Comparison of ENCODE assay signal across 15 cellular contexts in genomic region chr3:23405081-23405480, GRCh38.
DNase-seq lines count a peak whose midpoint lies in the region; ATAC-seq, FAIRE-seq and TF ChIP-seq lines count a peak whose summit lies in the region.
"Had no signal": no experiment of that assay in that cellular context is flagged by ENCODE, and none has a peak within 500 bp of the region (broad histone marks: within the 10 kb centered on the region; RNA-seq: fewer than 3 reads in every experiment).

No MANE protein-coding gene starts in this region.

- SMC1A ChIA-PET in GM12878 (lab: Charles Lee; ENCODE audit: uncharacterized antibody, unreplicated experiment): interaction anchor here (0.7 to 1.6 kb wide), 12 partner anchors 8 to 292 kb away, joined by 3 to 6 read pairs (median 3); no protein-coding TSS in a partner anchor

- in situ Hi-C loops in GM12878 (cut with MboI): no loop called here

- TF ChIP-seq EP300 in GM12878 (IDR thresholded peaks at IDR 0.05; ENCODE audit: borderline replicate concordance in 1 of 2, control insufficient read depth in 1 of 2, low read depth in 2 of 2, low read length in 2 of 2): no peak

- H3K27ac Mint-ChIP-seq in activated CD8-positive, alpha-beta T cell treated with anti-CD3 and anti-CD28 coated beads for 36 hours: no peak overlapping the region
- H3K27ac Mint-ChIP-seq: activated T-cell treated with anti-CD3 and anti-CD28 coated beads, Interleukin-2, amount 50 U/mL, for 24 hours; HFFc6 had no signal

- H3K27ac ChIP-seq in GM12878 (ENCODE audit: control insufficient read depth, insufficient read depth) (no peak overlapping the region), left lung (no peak overlapping the region)
- H3K27ac ChIP-seq: brain microvascular endothelial cell, transverse colon had no signal

- no peak overlapping the region for H3K4me3 Mint-ChIP-seq in activated CD8-positive, alpha-beta T cell treated with anti-CD3 and anti-CD28 coated beads for 36 hours
- H3K4me3 Mint-ChIP-seq: activated T-cell treated with anti-CD3 and anti-CD28 coated beads, Interleukin-2, amount 50 U/mL, for 24 hours; HFFc6 had no signal

- H3K4me3 ChIP-seq in GM12878 (peak overlapping the region; percentile 22; the same call in 1 of the 2 replicates), left lung (no peak overlapping the region)
- H3K4me3 ChIP-seq: transverse colon had no signal

- peaks cover 22% of the 10 kb centered on the region for H3K4me1 ChIP-seq in GM12878 (ENCODE audit: control insufficient read depth, insufficient read depth, low read length)
- H3K4me1 ChIP-seq in left lung: no peaks in the 10 kb centered on the region

- H3K36me3 ChIP-seq in GM12878 (ENCODE audit: control insufficient read depth in 2 of 2, insufficient read depth in 2 of 2, low read length in 1 of 2): no peaks in the 10 kb centered on the region
- H3K36me3 ChIP-seq in left lung: no peaks in the 10 kb centered on the region
- H3K36me3 ChIP-seq: brain microvascular endothelial cell, transverse colon had no signal

- FAIRE-seq in GM12878 (lab: Jason Lieb, UNC): peak; percentile 76
- FAIRE-seq in urothelium cell line (lab: Jason Lieb, UNC): no peak

- H3K4me2 ChIP-seq in GM12878 (ENCODE audit: control insufficient read depth, insufficient read depth): peak overlapping the region; percentile 66

- 0% methylated on average over 1 of the region's 1 CpG for WGBS in GM12878 (ENCODE audit: insufficient coverage, insufficient replicate concordance, low lambda C conversion rate, missing lambda C conversion rate)

- no peaks in the 10 kb centered on the region for H3K9me3 Mint-ChIP-seq in activated CD8-positive, alpha-beta T cell treated with anti-CD3 and anti-CD28 coated beads for 36 hours
- H3K9me3 Mint-ChIP-seq: activated T-cell treated with anti-CD3 and anti-CD28 coated beads, Interleukin-2, amount 50 U/mL, for 24 hours; HFFc6 had no signal

- TF ChIP-seq POLR2A in GM18505 (IDR thresholded peaks at IDR 0.05; ENCODE audit: borderline replicate concordance, extremely low read depth, insufficient read depth, insufficient read length) (no peak), GM12878 (IDR thresholded peaks at IDR 0.05; ENCODE audit: low read depth, low read length) (no peak)

- intact Hi-C loops in GM12878 (cut with micrococcal nuclease; ENCODE audit: unreplicated experiment) (no loop called here), left lung (cut with DNase I) (no loop called here)
- intact Hi-C loops in activated CD8-positive, alpha-beta T cell treated with anti-CD3 and anti-CD28 coated beads for 36 hours (cut with micrococcal nuclease): no loop called here

- POLR2A ChIA-PET in GM12878 (lab: Charles Lee): interaction anchor here (1.2 kb wide), 1 partner anchor 10 kb away, joined by 3 read pairs; no protein-coding TSS in a partner anchor
- POLR2A ChIA-PET in activated CD8-positive, alpha-beta T cell treated with anti-CD3 and anti-CD28 coated beads for 36 hours (lab: Charles Lee): interaction anchor here (1.1 kb wide), 1 partner anchor 203 kb away, joined by 3 read pairs; no protein-coding TSS in a partner anchor

- H3K9me3 ChIP-seq in GM12878 (replicated peaks; ENCODE audit: control insufficient read depth, insufficient read depth, low read length) (no peaks in the 10 kb centered on the region), left lung (no peaks in the 10 kb centered on the region)
- H3K9me3 ChIP-seq: transverse colon had no signal

- no peaks in the 10 kb centered on the region for H3K36me3 Mint-ChIP-seq in activated CD8-positive, alpha-beta T cell treated with anti-CD3 and anti-CD28 coated beads for 36 hours (ENCODE audit: low read depth)

- BruUV-seq in GM12878 (replicated peaks; lab: Mats Ljungman, UMichigan): no TSS peak

- no peaks in the 10 kb centered on the region for H3K27me3 ChIP-seq in GM12878 (replicated peaks in 1 of 2; ENCODE audit: control insufficient read depth in 2 of 2, insufficient read depth in 2 of 2, low read length in 1 of 2)
- H3K27me3 ChIP-seq in left lung: no peaks in the 10 kb centered on the region
- H3K27me3 ChIP-seq: brain microvascular endothelial cell, transverse colon had no signal

- peaks cover 5% of the 10 kb centered on the region for H3K27me3 Mint-ChIP-seq in activated CD8-positive, alpha-beta T cell treated with anti-CD3 and anti-CD28 coated beads for 36 hours

- DNase-seq in GM12878 (ENCODE audit: low read depth, low spot score): no peak
- DNase-seq in left lung: no peak
- no peak for DNase-seq in activated CD8-positive, alpha-beta T cell treated with anti-CD3 and anti-CD28 coated beads for 36 hours
- DNase-seq in urothelium cell line (ENCODE audit: low spot score): no peak
- DNase-seq: activated T-cell treated with anti-CD3 and anti-CD28 coated beads, Interleukin-2, amount 50 U/mL, for 24 hours; brain microvascular endothelial cell; HFFc6; NCI-H2029 treated with DMSO at 0.1 percent for 48 hours; PC-3; right cardiac atrium; transverse colon had no signal

- peaks cover 14% of the 10 kb centered on the region for H3K4me1 Mint-ChIP-seq in activated CD8-positive, alpha-beta T cell treated with anti-CD3 and anti-CD28 coated beads for 36 hours (ENCODE audit: low read depth)

- H3K79me2 ChIP-seq in GM12878 (ENCODE audit: control insufficient read depth, insufficient read depth, low read length): peaks cover 2% of the 10 kb centered on the region

- no peak for TF ChIP-seq RAD21 in GM12878 (IDR thresholded peaks at IDR 0.05; ENCODE audit: insufficient read depth, low read depth, low read length)

- RAD21 ChIA-PET in GM12878 (lab: Charles Lee; ENCODE audit: unreplicated experiment): interaction anchor here (0.8 to 2.0 kb wide), 4 partner anchors 26 to 431 kb away, joined by 3 to 6 read pairs (median 4); no protein-coding TSS in a partner anchor

- CTCF ChIA-PET in GM12878 (lab: Yijun Ruan, JAX): interaction anchor here (1.0 to 1.6 kb wide), 2 partner anchors 10 to 74 kb away, joined by 3 to 5 read pairs; no protein-coding TSS in a partner anchor
- CTCF ChIA-PET in activated CD8-positive, alpha-beta T cell treated with anti-CD3 and anti-CD28 coated beads for 36 hours (lab: Charles Lee): no interaction called here

- no peak overlapping the region for H3K9ac ChIP-seq in GM12878 (ENCODE audit: control insufficient read depth, insufficient read depth, low read length)

- ATAC-seq in GM18505 (IDR thresholded peaks at IDR 0.05; ENCODE audit: unreplicated experiment): peak; percentile 42
- peak; percentile 53 for ATAC-seq in GM21360 (IDR thresholded peaks at IDR 0.05; ENCODE audit: unreplicated experiment)
- ATAC-seq in HG03097 (IDR thresholded peaks at IDR 0.05; ENCODE audit: low FRiP score, unreplicated experiment): peak; percentile 66
- ATAC-seq in GM12878: peak; percentile 78
- no peak for ATAC-seq in left lung
- no peak for ATAC-seq in activated CD8-positive, alpha-beta T cell treated with anti-CD3 and anti-CD28 coated beads for 36 hours
- ATAC-seq in HG02571 (IDR thresholded peaks at IDR 0.05; ENCODE audit: unreplicated experiment): no peak
- ATAC-seq: PC-3, right cardiac atrium had no signal

- TF ChIP-seq CTCF in GM12878 (IDR thresholded peaks at IDR 0.05 in 2 of 3, conservative IDR thresholded peaks at IDR 0.05 in 1 of 3; ENCODE audit: control insufficient read depth in 2 of 3, extremely low read depth in 1 of 3, insufficient read depth in 1 of 3, low read depth in 3 of 3, low read length in 3 of 3): no peak
- no peak for TF ChIP-seq CTCF in left lung (IDR thresholded peaks at IDR 0.05)
- TF ChIP-seq CTCF in activated CD8-positive, alpha-beta T cell treated with anti-CD3 and anti-CD28 coated beads for 36 hours (IDR thresholded peaks at IDR 0.05): no peak

- no peaks in the 10 kb centered on the region; the same call in none of the 2 replicates for H4K20me1 ChIP-seq in GM12878 (ENCODE audit: control insufficient read depth, insufficient read depth)

- no peak overlapping the region for H2AFZ ChIP-seq in GM12878 (ENCODE audit: control insufficient read depth, low read depth, low read length)

TF ChIP-seq in GM12878, 131 proteins besides CTCF, POLR2A, EP300 and RAD21:
- TF ChIP-seq ZSCAN29 (IDR thresholded peaks at IDR 0.05) (no peak), ATF2 (IDR thresholded peaks at IDR 0.05; ENCODE audit: low read length) (peak; percentile 42; the same call in 1 of the 2 replicates), MYC (IDR thresholded peaks at IDR 0.05; ENCODE audit: insufficient read depth, insufficient read length, insufficient replicate concordance, low read length, severe bottlenecking) (no peak), PAX5 (IDR thresholded peaks at IDR 0.05; ENCODE audit: borderline replicate concordance, low read depth, low read length) (peak; percentile 69; the same call in 1 of the 2 replicates), MEF2B (IDR thresholded peaks at IDR 0.05; ENCODE audit: partially characterized antibody, poor library complexity, severe bottlenecking) (peak; percentile 61), RUNX3 (IDR thresholded peaks at IDR 0.05; ENCODE audit: low read length) (peak; percentile 66), FOXM1 (IDR thresholded peaks at IDR 0.05; ENCODE audit: low read depth, low read length) (peak; percentile 43; the same call in 1 of the 2 replicates), ZNF217 (IDR thresholded peaks at IDR 0.05) (peak; percentile 90), ZNF24 (IDR thresholded peaks at IDR 0.05) (0 out of 2 replicates have a peak, but pooled peaks have one; percentile 27), ZNF384 (IDR thresholded peaks at IDR 0.05; ENCODE audit: borderline replicate concordance, low read depth, low read length) (no peak), IKZF2 (IDR thresholded peaks at IDR 0.05) (0 out of 4 replicates have a peak, but pooled peaks of 1 of the 2 experiments have one; percentile 2), IKZF1 (conservative IDR thresholded peaks at IDR 0.05) (peak; percentile 18; the same call in 1 of the 2 replicates), PAX8 (IDR thresholded peaks at IDR 0.05) (0 out of 2 replicates have a peak, but pooled peaks have one; percentile 73)

Comparison
In these comparisons a context has a peak if more than half of its experiments do, and no peak if none do; other contexts are left out.
1. ATAC-seq: peak in GM18505 (single experiment), GM21360 (single experiment), HG03097 (single experiment) and GM12878 (single experiment); none in left lung (single experiment), activated CD8-positive, alpha-beta T cell treated with anti-CD3 and anti-CD28 coated beads for 36 hours (single experiment) and HG02571 (single experiment).